10 cellular contexts compared by ENCODE assay signal in genomic region chr12:114476159-114476558, GRCh38.
DNase-seq lines count a peak whose midpoint lies in the region; ATAC-seq, FAIRE-seq and TF ChIP-seq lines count a peak whose summit lies in the region.
"Had no signal": no experiment of that assay in that cellular context is flagged by ENCODE, and none has a peak within 500 bp of the region (broad histone marks: within the 10 kb centered on the region; RNA-seq: fewer than 3 reads in every experiment).

No MANE protein-coding gene starts in this region.

- POLR2A ChIA-PET in Caco-2 (lab: Charles Lee) (no interaction called here), K562 (lab: Yijun Ruan, JAX) (no interaction called here)

- H3K4me3 Mint-ChIP-seq in Caco-2 (ENCODE audit: unreplicated experiment) = no peak overlapping the region
- no peak overlapping the region for H3K4me3 Mint-ChIP-seq in stimulated activated naive B cell treated with anti-CD40 and anti-IgM and Interleukin-4, amounts not matched to agents 10 μg/mL and 1 μg/mL and 100 μg/mL, for 72 hours

- no peaks in the 10 kb centered on the region for H3K9me1 ChIP-seq in K562 (ENCODE audit: control insufficient read depth, insufficient read depth, low read length)

- WGBS in K562 (ENCODE audit: insufficient coverage, low coverage, missing lambda C conversion rate) = 0% methylated on average over 2 of the region's 2 CpGs

- CTCF ChIA-PET in Caco-2 (lab: Charles Lee) (interaction anchor here (0.8 to 1.0 kb wide), 2 partner anchors 309 to 496 kb away, joined by 3 to 7 read pairs; no protein-coding TSS in a partner anchor), K562 (lab: Yijun Ruan, JAX; ENCODE audit: low intra/inter-chr PET ratio) (interaction anchor here (0.7 to 1.2 kb wide), 2 partner anchors 40 to 310 kb away, joined by 3 to 4 read pairs; no protein-coding TSS in a partner anchor)

- BruUV-seq in Caco-2 (replicated peaks; lab: Mats Ljungman, UMichigan) (no TSS peak), K562 (replicated peaks; lab: Mats Ljungman, UMichigan) (no TSS peak)

- no peaks in the 10 kb centered on the region; the same call in 1 of the 2 replicates for H4K20me1 ChIP-seq in K562 (replicated peaks; ENCODE audit: control insufficient read depth, insufficient read depth, low read length)

- intact Hi-C loops in Caco-2 (cut with micrococcal nuclease; ENCODE audit: unreplicated experiment) (loop anchor here (1.0 to 10.0 kb wide), 4 partner anchors 231 to 496 kb away; no protein-coding TSS in a partner anchor), K562 (cut with micrococcal nuclease) (loop anchor here (10.0 kb wide), 1 partner anchor 311 kb away; no protein-coding TSS in a partner anchor), left lung (cut with DNase I) (no loop called here)

- no peak for ATAC-seq in K562
- ATAC-seq in left lung = peak; percentile 56
- no peak for ATAC-seq in stimulated activated naive B cell treated with anti-CD40 and anti-IgM and Interleukin-4, amounts not matched to agents 10 μg/mL and 1 μg/mL and 100 μg/mL, for 72 hours (replicated peaks)
- no peak for ATAC-seq in GM18520 (IDR thresholded peaks at IDR 0.05; ENCODE audit: unreplicated experiment)
- ATAC-seq: GM12878 had no signal

- peak; percentile 6 for FAIRE-seq in K562 (lab: Jason Lieb, UNC)
- FAIRE-seq: GM12878 had no signal

- TF ChIP-seq CTCF in Caco-2 (IDR thresholded peaks at IDR 0.05; ENCODE audit: insufficient read depth in 1 of 2, low read depth in 1 of 2, low read length in 1 of 2, severe bottlenecking in 1 of 2, unreplicated experiment in 1 of 2) (peak; percentile 58 to 65), LNCaP clone FGC (IDR thresholded peaks at IDR 0.05; ENCODE audit: control insufficient read depth, extremely low read depth, insufficient read depth) (peak; percentile 60), K562 (IDR thresholded peaks at IDR 0.05 in 2 of 3, conservative IDR thresholded peaks at IDR 0.05 in 1 of 3; ENCODE audit: insufficient read depth in 2 of 3, low read depth in 1 of 3, low read length in 3 of 3) (peak in 2 of 3 experiments; percentile 61 to 63; a peak in 4 of 6 replicates), left lung (IDR thresholded peaks at IDR 0.05) (peak in 1 of 2 donors; percentile 36)

- H2AFZ ChIP-seq in K562 (ENCODE audit: low read depth, low read length) = no peak overlapping the region

- no peaks in the 10 kb centered on the region for H3K27me3 ChIP-seq in Caco-2 (replicated peaks; ENCODE audit: control insufficient read depth, insufficient read depth, low read length)
- H3K27me3 ChIP-seq in K562 (ENCODE audit: control insufficient read depth in 2 of 2, insufficient read depth in 2 of 2, low read length in 2 of 2) = peaks cover 14 to 22% of the 10 kb centered on the region in 2 experiments; a peak in 4 of 5 replicates
- H3K27me3 ChIP-seq in left lung = peaks cover 11 to 71% of the 10 kb centered on the region in 2 donors

- TF ChIP-seq RAD21 in K562 (CRISPR knock-in tag; conservative IDR thresholded peaks at IDR 0.05 in 1 of 2, IDR thresholded peaks at IDR 0.05 in 1 of 2) = peak; percentile 11 to 54; a peak in 2 of 4 replicates

- H3K4me3 ChIP-seq in Caco-2 (ENCODE audit: low read depth, low read length) (no peak overlapping the region), LNCaP clone FGC (ENCODE audit: low read depth, low read length) (no peak overlapping the region), K562 (no peak overlapping the region), left lung (no peak overlapping the region)
- H3K4me3 ChIP-seq: GM12878 had no signal

- H3K27ac ChIP-seq in K562 (ENCODE audit: extremely low read depth, low read depth, low read length) (no peak overlapping the region), left lung (no peak overlapping the region)

- H3K27ac Mint-ChIP-seq in Caco-2 (ENCODE audit: unreplicated experiment) = no peak overlapping the region
- no peak overlapping the region for H3K27ac Mint-ChIP-seq in stimulated activated naive B cell treated with anti-CD40 and anti-IgM and Interleukin-4, amounts not matched to agents 10 μg/mL and 1 μg/mL and 100 μg/mL, for 72 hours

- H3K9me3 ChIP-seq in Caco-2 (no peaks in the 10 kb centered on the region), K562 (replicated peaks; ENCODE audit: control insufficient read depth, insufficient read depth, low read depth, low read length) (no peaks in the 10 kb centered on the region), left lung (no peaks in the 10 kb centered on the region)

- H3K4me1 ChIP-seq in Caco-2 = no peaks in the 10 kb centered on the region
- no peaks in the 10 kb centered on the region for H3K4me1 ChIP-seq in K562 (replicated peaks in 1 of 2; ENCODE audit: control insufficient read depth in 2 of 2, insufficient read depth in 2 of 2, low read length in 2 of 2)
- peaks cover 0 to 6% of the 10 kb centered on the region in 2 donors for H3K4me1 ChIP-seq in left lung

- peaks cover 2% of the 10 kb centered on the region for H3K4me1 Mint-ChIP-seq in Caco-2 (ENCODE audit: low read depth, unreplicated experiment)
- H3K4me1 Mint-ChIP-seq in stimulated activated naive B cell treated with anti-CD40 and anti-IgM and Interleukin-4, amounts not matched to agents 10 μg/mL and 1 μg/mL and 100 μg/mL, for 72 hours = peaks cover 0 to under 1% of the 10 kb centered on the region in 2 donors

- no peak overlapping the region for H3K9ac ChIP-seq in K562 (ENCODE audit: insufficient read depth in 1 of 2, low read depth in 2 of 2, low read length in 2 of 2)

- no peaks in the 10 kb centered on the region for H3K9me3 Mint-ChIP-seq in Caco-2 (ENCODE audit: unreplicated experiment)
- H3K9me3 Mint-ChIP-seq in stimulated activated naive B cell treated with anti-CD40 and anti-IgM and Interleukin-4, amounts not matched to agents 10 μg/mL and 1 μg/mL and 100 μg/mL, for 72 hours = peaks cover 2 to 7% of the 10 kb centered on the region in 2 donors

- peak in 1 of 2 experiments; percentile 41 for DNase-seq in Caco-2
- DNase-seq in LNCaP clone FGC (ENCODE audit: low read depth) = peak; percentile 2
- DNase-seq in K562 (ENCODE audit: extremely low read depth in 1 of 4, low spot score in 3 of 4) = peak in 2 of 4 experiments; percentile 16 to 19
- DNase-seq in left lung = no peak
- DNase-seq in NCI-H128 (lab: John Stamatoyannopoulos, UW; ENCODE audit: unreplicated experiment) = no peak
- DNase-seq in stimulated activated naive B cell treated with anti-CD40 and anti-IgM and Interleukin-4, amounts not matched to agents 10 μg/mL and 1 μg/mL and 100 μg/mL, for 72 hours = no peak
- DNase-seq in NCI-H1694 treated with DMSO at 0.1 percent for 48 hours (lab: John Stamatoyannopoulos, UW) = no peak
- DNase-seq: aorta had no signal

- in situ Hi-C loops in K562 (cut with MboI) = no loop called here

- H3K36me3 ChIP-seq in Caco-2 (ENCODE audit: control insufficient read depth, insufficient read depth, low read length) (no peaks in the 10 kb centered on the region), K562 (ENCODE audit: control insufficient read depth, insufficient read depth, low read length) (no peaks in the 10 kb centered on the region), left lung (no peaks in the 10 kb centered on the region)

- H3K79me2 ChIP-seq in K562 (ENCODE audit: control insufficient read depth, insufficient read depth, low read length) = no peaks in the 10 kb centered on the region

- no peak overlapping the region for H3K4me2 ChIP-seq in K562 (ENCODE audit: insufficient read depth, low read length)

- no peak for TF ChIP-seq EP300 in K562 (IDR thresholded peaks at IDR 0.05; ENCODE audit: low read length)

- H3K36me3 Mint-ChIP-seq in Caco-2 (ENCODE audit: insufficient read depth, unreplicated experiment) = no peaks in the 10 kb centered on the region
- no peaks in the 10 kb centered on the region for H3K36me3 Mint-ChIP-seq in stimulated activated naive B cell treated with anti-CD40 and anti-IgM and Interleukin-4, amounts not matched to agents 10 μg/mL and 1 μg/mL and 100 μg/mL, for 72 hours

- H3K27me3 Mint-ChIP-seq in Caco-2 (ENCODE audit: insufficient read depth, unreplicated experiment) = peaks cover 32% of the 10 kb centered on the region
- peaks cover 39 to 44% of the 10 kb centered on the region in 2 donors for H3K27me3 Mint-ChIP-seq in stimulated activated naive B cell treated with anti-CD40 and anti-IgM and Interleukin-4, amounts not matched to agents 10 μg/mL and 1 μg/mL and 100 μg/mL, for 72 hours

- no peak for TF ChIP-seq POLR2A in K562 (conservative IDR thresholded peaks at IDR 0.05)

TF ChIP-seq in K562, 482 proteins besides CTCF, POLR2A, EP300 and RAD21:
- TF ChIP-seq SMC3 (conservative IDR thresholded peaks at IDR 0.05; ENCODE audit: insufficient read depth, low read depth, low read length) (peak; percentile 30; the same call in 1 of the 2 replicates), ZNF583 (CRISPR knock-in tag; IDR thresholded peaks at IDR 0.05) (no peak)

Comparison
In these comparisons a context has a peak if more than half of its experiments do, and no peak if none do; other contexts are left out.
1. intact Hi-C loops: an anchor here in Caco-2 (1.0 to 10.0 kb wide) and K562 (10.0 kb wide); none called in left lung.